29 cellular contexts compared by ENCODE assay signal in the genomic region with DNA sequence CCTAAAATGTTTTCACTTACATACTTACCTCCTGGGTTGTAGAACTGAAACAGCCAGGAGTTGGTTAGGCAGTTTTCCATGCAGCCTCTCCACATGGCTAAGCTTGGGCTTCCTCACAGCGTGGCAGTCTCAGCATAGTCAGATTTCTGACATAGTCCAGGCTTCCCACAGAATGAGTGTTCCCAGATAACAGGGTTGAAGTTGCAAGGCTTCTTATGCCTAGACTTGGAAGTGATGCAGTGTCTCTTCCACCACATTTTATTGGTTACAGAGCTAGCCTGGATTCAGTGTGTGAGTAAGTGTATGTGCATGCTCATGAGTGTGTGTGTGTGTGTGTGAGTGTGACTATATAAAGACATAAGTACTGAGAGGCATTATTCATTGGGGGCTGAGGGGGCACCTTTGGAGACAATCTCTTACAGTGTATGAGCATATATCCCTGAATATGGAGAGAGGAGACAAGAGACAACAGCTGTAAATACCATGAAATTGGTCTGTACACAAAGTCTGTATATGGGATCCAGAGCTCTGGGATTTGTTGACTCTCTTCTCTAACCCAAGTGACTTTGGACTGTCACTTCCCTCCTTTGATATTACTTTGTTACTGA.
"Had no signal": no experiment of that assay in that cellular context is flagged by ENCODE, and none has a peak within 500 bp of the region (broad histone marks: within the 10 kb centered on the region; RNA-seq: fewer than 3 reads in every experiment).

No MANE protein-coding gene starts in this region.

- H3K9ac ChIP-seq: neural progenitor cell, parathyroid adenoma had no signal

- H3K27ac ChIP-seq: colonic mucosa, esophagus muscularis mucosa, gastrocnemius medialis, neural progenitor cell, parathyroid adenoma, prostate gland, right atrium auricular region, sigmoid colon, spleen, testis, tibial artery, upper lobe of left lung, uterus had no signal

- H3K36me3 Mint-ChIP-seq: memory B cell; mesothelial cell of epicardium; neural progenitor cell; stimulated activated memory B cell treated with anti-CD40 and anti-IgM and Interleukin-4, amounts not matched to agents 10 μg/mL and 1 μg/mL and 100 μg/mL, for 72 hours had no signal

- ATAC-seq: gastrocnemius medialis; left lobe of liver; mucosa of descending colon; stimulated activated memory B cell treated with anti-CD40 and anti-IgM and Interleukin-4, amounts not matched to agents 10 μg/mL and 1 μg/mL and 100 μg/mL, for 72 hours; stimulated activated naive CD8-positive, alpha-beta T cell treated with anti-CD3 and anti-CD28 coated beads, Interleukin-15, Interleukin-2, amounts not matched to agents 100 U/mL and 50 U/mL, for 24 hours had no signal

- H3K4me3 Mint-ChIP-seq: memory B cell; mesothelial cell of epicardium; naive B cell; nephron; neural progenitor cell; stimulated activated memory B cell treated with anti-CD40 and anti-IgM and Interleukin-4, amounts not matched to agents 10 μg/mL and 1 μg/mL and 100 μg/mL, for 72 hours had no signal

- H2AFZ ChIP-seq: neural progenitor cell, parathyroid adenoma had no signal

- H3K4me3 ChIP-seq: colonic mucosa, esophagus muscularis mucosa, gastrocnemius medialis, lung, mucosa of descending colon, neural progenitor cell, prostate gland, right atrium auricular region, sigmoid colon, spleen, testis, tibial artery, upper lobe of left lung, uterus had no signal

- H3K27me3 ChIP-seq: colonic mucosa, esophagus muscularis mucosa, gastrocnemius medialis, neural progenitor cell, right atrium auricular region, sigmoid colon, testis, tibial artery, upper lobe of left lung, uterus had no signal

- H3K36me3 ChIP-seq: colonic mucosa, esophagus muscularis mucosa, gastrocnemius medialis, neural progenitor cell, prostate gland, right atrium auricular region, sigmoid colon, spleen, tibial artery, upper lobe of left lung, uterus had no signal

- H3K4me1 Mint-ChIP-seq: nephron, neural progenitor cell had no signal

- DNase-seq: colonic mucosa; dermis blood vessel endothelial cell; effector memory CD4-positive, alpha-beta T cell; foreskin fibroblast; gastrocnemius medialis; head of caudate nucleus; kidney; mucosa of descending colon; naive B cell; sigmoid colon; spleen; stimulated activated CD4-positive, alpha-beta T cell treated with anti-CD3 and anti-CD28 coated beads, Interleukin-4, amount 100 ng/mL, for 4 hours; stimulated activated naive CD8-positive, alpha-beta T cell treated with anti-CD3 and anti-CD28 coated beads, Interleukin-15, Interleukin-2, amounts not matched to agents 100 U/mL and 50 U/mL, for 24 hours; substantia nigra; testis; tibial artery; upper lobe of left lung; uterus had no signal

- H3K4me1 ChIP-seq: colonic mucosa, esophagus muscularis mucosa, gastrocnemius medialis, neural progenitor cell, parathyroid adenoma, prostate gland, sigmoid colon, spleen, testis, tibial artery, upper lobe of left lung, uterus had no signal

- H3K4me2 ChIP-seq: neural progenitor cell had no signal

- H3K27ac Mint-ChIP-seq: memory B cell; mesothelial cell of epicardium; nephron; neural progenitor cell; stimulated activated memory B cell treated with anti-CD40 and anti-IgM and Interleukin-4, amounts not matched to agents 10 μg/mL and 1 μg/mL and 100 μg/mL, for 72 hours had no signal

- H3K9me3 Mint-ChIP-seq: nephron; neural progenitor cell; stimulated activated memory B cell treated with anti-CD40 and anti-IgM and Interleukin-4, amounts not matched to agents 10 μg/mL and 1 μg/mL and 100 μg/mL, for 72 hours had no signal

- H3K27me3 Mint-ChIP-seq: stimulated activated memory B cell treated with anti-CD40 and anti-IgM and Interleukin-4, amounts not matched to agents 10 μg/mL and 1 μg/mL and 100 μg/mL, for 72 hours had no signal

- H3K9me3 ChIP-seq: colonic mucosa, esophagus muscularis mucosa, gastrocnemius medialis, mucosa of descending colon, prostate gland, right atrium auricular region, sigmoid colon, spleen, testis, tibial artery, upper lobe of left lung, uterus had no signal
